ENCODE assay signal across 13 cellular contexts in the genomic region with DNA sequence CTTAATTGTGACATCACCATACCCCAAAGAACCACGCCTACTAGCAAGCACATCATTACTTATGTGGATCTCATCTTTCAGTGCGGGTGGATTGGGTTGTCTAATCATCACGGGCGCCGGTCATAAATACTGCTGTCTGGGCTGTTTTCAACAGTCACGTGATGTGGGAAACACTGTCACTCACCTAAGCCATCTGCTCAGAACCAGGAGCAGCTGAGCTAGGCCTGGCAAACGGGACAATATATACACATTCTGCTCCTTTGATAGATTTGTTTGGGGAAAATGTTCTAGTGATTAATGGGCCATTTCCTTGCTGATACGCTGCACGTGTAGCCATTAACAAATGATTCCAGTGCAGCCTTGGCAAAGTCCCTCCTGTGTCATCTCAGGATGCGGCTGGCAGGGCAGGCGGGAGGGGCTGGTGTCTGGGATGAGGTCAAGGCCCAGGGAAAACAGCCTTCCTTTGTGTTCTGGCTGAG.
A peak's percentile ranks its signal among the peaks of the same experiment; 100 is the strongest.
DNase-seq lines count a peak whose midpoint lies in the region; ATAC-seq and TF ChIP-seq lines count a peak whose summit lies in the region.
"Had no signal": no experiment of that assay in that cellular context is flagged by ENCODE, and none has a peak within 500 bp of the region (broad histone marks: within the 10 kb centered on the region; RNA-seq: fewer than 3 reads in every experiment).

No MANE protein-coding gene starts in this region.

- CTCF ChIA-PET in HEK293 (lab: Yijun Ruan, JAX): interaction anchor here (1.0 kb wide), 1 partner anchor 12 kb away, joined by 3 read pairs; no protein-coding TSS in a partner anchor

- ATAC-seq in GM21737 (IDR thresholded peaks at IDR 0.05; ENCODE audit: unreplicated experiment): no peak
- no peak for ATAC-seq in GM21526 (IDR thresholded peaks at IDR 0.05; ENCODE audit: low FRiP score, unreplicated experiment)
- ATAC-seq: naive thymus-derived CD4-positive, alpha-beta T cell had no signal

- TF ChIP-seq CTCF in HEK293 (tag by site-specific recombination; IDR thresholded peaks at IDR 0.05) (no peak), fibroblast of lung (conservative IDR thresholded peaks at IDR 0.05 in 1 of 2, IDR thresholded peaks at IDR 0.05 in 1 of 2; ENCODE audit: low read depth in 1 of 2, low read length in 2 of 2) (no peak)

- no peak overlapping the region for H3K27ac ChIP-seq in HEK293 (ENCODE audit: extremely low read depth, low read depth, low read length)
- H3K27ac ChIP-seq in fibroblast of lung (ENCODE audit: insufficient read depth, low read length): no peak overlapping the region
- H3K27ac ChIP-seq: thoracic aorta had no signal

- H3K36me3 ChIP-seq in HEK293 (ENCODE audit: control insufficient read depth in 2 of 2, insufficient read depth in 1 of 2, low read length in 2 of 2) (no peaks in the 10 kb centered on the region), fibroblast of lung (ENCODE audit: control insufficient read depth, insufficient read depth, low read length) (no peaks in the 10 kb centered on the region)
- H3K36me3 ChIP-seq: MG63, thoracic aorta had no signal

- H2AFZ ChIP-seq in fibroblast of lung (ENCODE audit: low read length): no peak overlapping the region

- no peaks in the 10 kb centered on the region for H3K27me3 ChIP-seq in fibroblast of lung (ENCODE audit: control insufficient read depth, insufficient read depth, low read length)
- H3K27me3 ChIP-seq: MG63 had no signal

- POLR2A ChIA-PET in HEK293 (lab: Yijun Ruan, JAX): interaction anchor here (1.7 kb wide), 1 partner anchor 16 kb away, joined by 4 read pairs; no protein-coding TSS in a partner anchor

- H3K9ac ChIP-seq in fibroblast of lung (ENCODE audit: insufficient read depth, low read length): no peak overlapping the region

- H3K4me1 ChIP-seq in HEK293 (ENCODE audit: control insufficient read depth, insufficient read depth, low read length) (no peaks in the 10 kb centered on the region), fibroblast of lung (ENCODE audit: control insufficient read depth, extremely low read depth, insufficient read depth, low read length) (no peaks in the 10 kb centered on the region)
- H3K4me1 ChIP-seq: Caco-2 had no signal

- peak; percentile 69 for DNase-seq in NCI-H69 (lab: John Stamatoyannopoulos, UW)
- peak; percentile 10 to 34 for DNase-seq in fibroblast of lung (ENCODE audit: low read depth in 2 of 2)
- DNase-seq in skeletal muscle cell (ENCODE audit: low read depth): peak; percentile 8
- DNase-seq in activated CD8-positive, alpha-beta memory T cell treated with anti-CD3 and anti-CD28 coated beads for 24 hours: no peak
- DNase-seq: activated naive CD4-positive, alpha-beta T cell; Caco-2; GOT3; MG63; naive thymus-derived CD4-positive, alpha-beta T cell had no signal

- H4K20me1 ChIP-seq in fibroblast of lung (ENCODE audit: control insufficient read depth, extremely low read depth, insufficient read depth, low read length): no peaks in the 10 kb centered on the region

- no peaks in the 10 kb centered on the region for H3K9me3 ChIP-seq in HEK293 (ENCODE audit: control insufficient read depth, insufficient read depth, low read depth, low read length)
- H3K9me3 ChIP-seq in fibroblast of lung (ENCODE audit: control insufficient read depth, insufficient read depth, low read depth, low read length): no peaks in the 10 kb centered on the region
- H3K9me3 ChIP-seq: Caco-2, MG63, thoracic aorta had no signal

- H3K4me3 ChIP-seq in HEK293 (ENCODE audit: low read depth, low read length): no peak overlapping the region
- H3K4me3 ChIP-seq in fibroblast of lung (replicated peaks in 1 of 4; ENCODE audit: control extremely low read depth in 1 of 4, insufficient read depth in 1 of 4, low read depth in 3 of 4, low read length in 4 of 4): no peak overlapping the region
- no peak overlapping the region for H3K4me3 ChIP-seq in skeletal muscle cell (ENCODE audit: low read depth, low read length)
- H3K4me3 ChIP-seq: MG63, thoracic aorta had no signal

- no peak overlapping the region for H3K4me2 ChIP-seq in fibroblast of lung (ENCODE audit: extremely low read depth, insufficient read depth, low read length)

- H3K79me2 ChIP-seq in fibroblast of lung (ENCODE audit: control insufficient read depth, insufficient read depth, low read length): no peaks in the 10 kb centered on the region

TF ChIP-seq in HEK293, 187 proteins besides CTCF, POLR2A, EP300 and RAD21:
- TF ChIP-seq ZNF426 (tag by site-specific recombination; IDR thresholded peaks at IDR 0.05): no peak
- TF ChIP-seq EGR2 (tag by site-specific recombination; IDR thresholded peaks at IDR 0.05; ENCODE audit: low read depth): 0 out of 2 replicates have a peak, but pooled peaks have one; percentile 6
- 0 out of 2 replicates have a peak, but pooled peaks have one; percentile 15 for TF ChIP-seq ZFHX2 (tag by site-specific recombination; conservative IDR thresholded peaks at IDR 0.05)
